In the genomic region with DNA sequence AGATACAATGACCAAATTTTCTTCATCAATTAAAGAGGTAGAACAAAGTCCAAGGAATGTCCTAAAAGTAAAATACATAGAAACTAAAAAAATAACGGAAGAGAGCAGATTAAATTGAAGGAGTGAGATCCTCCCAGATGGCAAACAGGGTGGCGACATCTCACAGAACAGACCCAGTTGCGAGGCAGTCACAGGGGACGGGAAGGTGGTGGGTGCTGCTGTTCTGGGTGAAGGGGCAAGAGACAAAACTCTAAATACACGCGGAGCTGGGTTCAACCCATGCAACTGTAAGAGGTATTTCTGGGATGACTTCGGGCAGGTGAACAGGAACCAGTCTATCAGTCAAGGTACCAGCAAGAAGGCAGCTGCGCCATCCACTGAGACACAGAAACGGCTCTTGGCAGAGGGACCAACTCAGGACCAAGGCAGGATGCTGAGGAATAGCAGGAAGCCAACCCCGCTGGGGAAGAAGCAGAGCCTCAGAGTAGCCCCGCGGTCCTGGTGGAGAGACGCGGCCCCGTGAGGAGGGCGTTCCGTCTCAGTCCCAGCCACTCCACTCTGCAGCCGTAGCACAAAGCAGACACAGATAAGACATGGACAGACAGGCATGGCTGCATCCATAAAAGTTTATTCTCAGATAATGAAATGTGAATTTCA, we compare ENCODE assay signal across 22 cellular contexts. TPM values are rescaled to one million over a fixed set of nuclear protein-coding genes. Genes with fewer than 3 reads are reported as not detected.
A peak's percentile ranks its signal among the peaks of the same experiment; 100 is the strongest.
DNase-seq lines count a peak whose midpoint lies in the region; ATAC-seq and TF ChIP-seq lines count a peak whose summit lies in the region.
"Had no signal": no experiment of that assay in that cellular context is flagged by ENCODE, and none has a peak within 500 bp of the region (broad histone marks: within the 10 kb centered on the region; RNA-seq: fewer than 3 reads in every experiment).

No MANE protein-coding gene starts in this region.

- TF ChIP-seq POLR2A in heart left ventricle (IDR thresholded peaks at IDR 0.05) = no peak

- H3K27ac ChIP-seq in left ventricle myocardium inferior (replicated peaks) (no peak overlapping the region), heart left ventricle (no peak overlapping the region), RWPE1 (0 out of 2 replicates have a peak overlapping the region, but pooled peaks have one; percentile 1)
- H3K27ac ChIP-seq: ascending aorta, transverse colon had no signal

- intact Hi-C loops in left ventricle myocardium inferior (cut with micrococcal nuclease) = no loop called here
- intact Hi-C loops in heart left ventricle (cut with DNase I) = no loop called here

- POLR2A ChIA-PET in RWPE1 (lab: Yijun Ruan, JAX; ENCODE audit: low non-redundant PET) = no interaction called here

- no peak overlapping the region for H3K4me3 ChIP-seq in left ventricle myocardium inferior
- no peak overlapping the region for H3K4me3 ChIP-seq in heart left ventricle
- H3K4me3 ChIP-seq: ascending aorta, transverse colon had no signal

- ATAC-seq in heart left ventricle (no peak), HG03135 (IDR thresholded peaks at IDR 0.05; ENCODE audit: unreplicated experiment) (no peak)
- ATAC-seq in stimulated activated naive B cell treated with anti-CD40 and anti-IgM and Interleukin-4, amounts not matched to agents 10 μg/mL and 1 μg/mL and 100 μg/mL, for 72 hours (replicated peaks) = no peak
- ATAC-seq: activated CD8-positive, alpha-beta T cell treated with anti-CD3 and anti-CD28 coated beads for 36 hours; activated naive CD4-positive, alpha-beta T cell treated with anti-CD3 and anti-CD28 coated beads, Interleukin-2, amount 50 U/mL, for 72 hours; stimulated activated naive CD8-positive, alpha-beta T cell treated with anti-CD3 and anti-CD28 coated beads, Interleukin-15, amount 100 ng/mL, for 72 hours had no signal

- H3K4me1 ChIP-seq in left ventricle myocardium inferior = peaks cover 14% of the 10 kb centered on the region
- peaks cover 0 to 13% (median 0%) of the 10 kb centered on the region in 12 donors for H3K4me1 ChIP-seq in heart left ventricle
- H3K4me1 ChIP-seq: transverse colon had no signal

- no peaks in the 10 kb centered on the region for H3K9me3 Mint-ChIP-seq in stimulated activated naive B cell treated with anti-CD40 and anti-IgM and Interleukin-4, amounts not matched to agents 10 μg/mL and 1 μg/mL and 100 μg/mL, for 72 hours
- H3K9me3 Mint-ChIP-seq: activated CD8-positive, alpha-beta T cell treated with anti-CD3 and anti-CD28 coated beads for 36 hours; activated naive CD4-positive, alpha-beta T cell treated with anti-CD3 and anti-CD28 coated beads, Interleukin-2, amount 50 U/mL, for 72 hours; stimulated activated naive CD8-positive, alpha-beta T cell treated with anti-CD3 and anti-CD28 coated beads, Interleukin-15, amount 100 ng/mL, for 72 hours had no signal

- WGBS in heart left ventricle, 4 donors = 79 to 86% (median 84%) methylated on average over 18 of the region's 18 CpGs

- H3K4me3 Mint-ChIP-seq in stimulated activated naive B cell treated with anti-CD40 and anti-IgM and Interleukin-4, amounts not matched to agents 10 μg/mL and 1 μg/mL and 100 μg/mL, for 72 hours = no peak overlapping the region
- H3K4me3 Mint-ChIP-seq: activated CD8-positive, alpha-beta T cell treated with anti-CD3 and anti-CD28 coated beads for 36 hours; stimulated activated naive CD8-positive, alpha-beta T cell treated with anti-CD3 and anti-CD28 coated beads, Interleukin-15, amount 100 ng/mL, for 72 hours had no signal

- no peaks in the 10 kb centered on the region for H3K27me3 Mint-ChIP-seq in stimulated activated naive B cell treated with anti-CD40 and anti-IgM and Interleukin-4, amounts not matched to agents 10 μg/mL and 1 μg/mL and 100 μg/mL, for 72 hours
- H3K27me3 Mint-ChIP-seq: activated CD8-positive, alpha-beta T cell treated with anti-CD3 and anti-CD28 coated beads for 36 hours; stimulated activated naive CD8-positive, alpha-beta T cell treated with anti-CD3 and anti-CD28 coated beads, Interleukin-15, amount 100 ng/mL, for 72 hours had no signal

- peaks cover 15 to 27% of the 10 kb centered on the region in 2 donors for H3K4me1 Mint-ChIP-seq in stimulated activated naive B cell treated with anti-CD40 and anti-IgM and Interleukin-4, amounts not matched to agents 10 μg/mL and 1 μg/mL and 100 μg/mL, for 72 hours

- TF ChIP-seq CTCF in left ventricle myocardium inferior (IDR thresholded peaks at IDR 0.05; ENCODE audit: borderline replicate concordance) = no peak
- TF ChIP-seq CTCF in heart left ventricle (IDR thresholded peaks at IDR 0.05) = no peak
- TF ChIP-seq CTCF in RWPE1 (conservative IDR thresholded peaks at IDR 0.05; ENCODE audit: low read depth) = no peak

- DNase-seq in left ventricle myocardium inferior (peak; percentile 2), heart left ventricle (no peak), RWPE1 (ENCODE audit: low spot score) (no peak), islet precursor cell (peak; percentile 45), NK-92 (lab: John Stamatoyannopoulos, UW; ENCODE audit: unreplicated experiment) (no peak)
- DNase-seq in stimulated activated naive B cell treated with anti-CD40 and anti-IgM and Interleukin-4, amounts not matched to agents 10 μg/mL and 1 μg/mL and 100 μg/mL, for 72 hours = no peak
- DNase-seq in stimulated activated CD4-positive, alpha-beta T cell treated with anti-CD3 and anti-CD28 coated beads, Interleukin-4, amount 100 ng/mL, for 4 hours = no peak
- DNase-seq: activated CD8-positive, alpha-beta T cell treated with anti-CD3 and anti-CD28 coated beads for 36 hours; caudate nucleus; dermis blood vessel endothelial cell; IMR-90; NCI-H1092; NCI-H1930; NCI-H226; NCI-H774; occipital lobe; stimulated activated CD4-positive, alpha-beta T cell treated with anti-CD3 and anti-CD28 coated beads, Interleukin-12 subunit alpha, Interleukin-12 subunit beta, amount 100 ng/mL, for 4 hours; stimulated activated naive CD8-positive, alpha-beta T cell treated with anti-CD3 and anti-CD28 coated beads, Interleukin-15, amount 100 ng/mL, for 72 hours; transverse colon had no signal

- H3K27ac Mint-ChIP-seq in stimulated activated naive B cell treated with anti-CD40 and anti-IgM and Interleukin-4, amounts not matched to agents 10 μg/mL and 1 μg/mL and 100 μg/mL, for 72 hours = peak overlapping the region; percentile 48
- H3K27ac Mint-ChIP-seq: activated CD8-positive, alpha-beta T cell treated with anti-CD3 and anti-CD28 coated beads for 36 hours had no signal

- H3K27me3 ChIP-seq in left ventricle myocardium inferior (ENCODE audit: low read depth) = no peaks in the 10 kb centered on the region
- H3K27me3 ChIP-seq in heart left ventricle = no peaks in the 10 kb centered on the region
- H3K27me3 ChIP-seq: ascending aorta, transverse colon had no signal

- peaks cover 77 to 84% of the 10 kb centered on the region in 2 donors for H3K36me3 Mint-ChIP-seq in stimulated activated naive B cell treated with anti-CD40 and anti-IgM and Interleukin-4, amounts not matched to agents 10 μg/mL and 1 μg/mL and 100 μg/mL, for 72 hours

- CTCF ChIA-PET in RWPE1 (lab: Yijun Ruan, JAX) = no interaction called here

- H3K9me3 ChIP-seq in left ventricle myocardium inferior (replicated peaks) = no peaks in the 10 kb centered on the region
- H3K9me3 ChIP-seq in heart left ventricle = no peaks in the 10 kb centered on the region
- H3K9me3 ChIP-seq: ascending aorta, transverse colon had no signal

- H3K36me3 ChIP-seq in left ventricle myocardium inferior (peaks cover 66% of the 10 kb centered on the region), heart left ventricle (peaks cover 0 to 89% (median 61%) of the 10 kb centered on the region in 9 donors)

RNA-seq across cellular contexts. Expression of gene WDR4, which starts 32.2 kb away (rescaled TPM):
- 6.0 TPM for total RNA-seq in left ventricle myocardium inferior
- 1 to 10 TPM; 1.7 to 9.1 (median 6.4) TPM for total RNA-seq in heart left ventricle
- 10 to 100 TPM in 1 of 2 donors, 1 to 10 TPM in 1; 3.5 to 17.9 TPM for polyA plus RNA-seq in heart left ventricle

RNA-seq across cellular contexts. Expression of gene NDUFV3, which starts 45.9 kb away (rescaled TPM):
- total RNA-seq in left ventricle myocardium inferior = 52.0 TPM
- total RNA-seq in heart left ventricle = 10 to 100 TPM; 35.1 to 62.8 (median 50.4) TPM
- 10 to 100 TPM; 22.7 to 59.1 TPM for polyA plus RNA-seq in heart left ventricle

Comparison
In these comparisons a context has a peak if more than half of its experiments do, and no peak if none do; other contexts are left out.
1. DNase-seq: peak in left ventricle myocardium inferior (single experiment) and islet precursor cell (single experiment); none in heart left ventricle (0 of 5), RWPE1 (single experiment), stimulated activated naive B cell treated with anti-CD40 and anti-IgM and Interleukin-4, amounts not matched to agents 10 μg/mL and 1 μg/mL and 100 μg/mL, for 72 hours (single experiment), NK-92 (single experiment) and stimulated activated CD4-positive, alpha-beta T cell treated with anti-CD3 and anti-CD28 coated beads, Interleukin-4, amount 100 ng/mL, for 4 hours (0 of 2).